In the genomic region with DNA sequence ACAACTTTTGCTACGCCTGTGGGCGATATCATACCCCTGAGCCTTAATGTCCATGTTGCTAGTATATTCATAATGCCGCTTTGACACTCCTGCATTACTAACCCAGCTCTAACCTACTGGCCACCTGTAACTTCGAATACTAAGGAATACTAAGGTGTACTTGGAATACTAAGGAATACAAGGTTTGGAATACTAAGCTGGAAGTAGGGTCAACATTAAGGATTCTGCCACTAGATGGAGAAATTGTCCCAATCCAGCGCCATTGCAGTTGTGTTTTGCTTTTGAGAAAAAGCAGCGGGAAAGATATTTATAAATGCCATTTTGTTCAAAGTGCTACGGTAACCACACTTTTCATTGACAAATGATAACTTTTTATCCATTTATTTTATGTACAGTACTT, we compare ENCODE assay signal across 11 cellular contexts. TPM values are rescaled to one million over a fixed set of nuclear protein-coding genes. Genes with fewer than 3 reads are reported as not detected.
A peak's percentile ranks its signal among the peaks of the same experiment; 100 is the strongest.
DNase-seq lines count a peak whose midpoint lies in the region; ATAC-seq, FAIRE-seq and TF ChIP-seq lines count a peak whose summit lies in the region.
"Had no signal": no experiment of that assay in that cellular context is flagged by ENCODE, and none has a peak within 500 bp of the region (broad histone marks: within the 10 kb centered on the region; RNA-seq: fewer than 3 reads in every experiment).

No MANE protein-coding gene starts in this region.

- H3K27me3 Mint-ChIP-seq in glutamatergic neuron (ENCODE audit: unreplicated experiment) = peaks cover 2% of the 10 kb centered on the region

- TF ChIP-seq CTCF in cardiac muscle cell (IDR thresholded peaks at IDR 0.05; ENCODE audit: low read depth, low read length) = peak; percentile 48
- TF ChIP-seq CTCF in right atrium auricular region (IDR thresholded peaks at IDR 0.05) = peak in 1 of 2 donors; percentile 51
- TF ChIP-seq CTCF in transverse colon (IDR thresholded peaks at IDR 0.05) = no peak
- TF ChIP-seq CTCF in glutamatergic neuron (IDR thresholded peaks at IDR 0.05; ENCODE audit: partially characterized antibody, unreplicated experiment) = no peak

- peak in 1 of 2 donors; percentile 36 for DNase-seq in cardiac muscle cell (ENCODE audit: low read depth in 1 of 2, low spot score in 1 of 2)
- DNase-seq in right atrium auricular region (ENCODE audit: low spot score) = no peak
- DNase-seq in OCI-M1 (lab: John Stamatoyannopoulos, UW) = peak; percentile 13
- peak; percentile 35 for DNase-seq in globus pallidus (ENCODE audit: low spot score)
- DNase-seq in urothelium cell line (ENCODE audit: low spot score) = peak; percentile 46
- DNase-seq in transverse colon = no peak
- no peak for DNase-seq in glutamatergic neuron
- DNase-seq: CD4-positive, CD25-positive, alpha-beta regulatory T cell; cortex of kidney had no signal

- H3K27me3 ChIP-seq in cardiac muscle cell = peaks cover 5% of the 10 kb centered on the region
- H3K27me3 ChIP-seq in right atrium auricular region = no peaks in the 10 kb centered on the region
- no peaks in the 10 kb centered on the region for H3K27me3 ChIP-seq in transverse colon

- H3K27ac ChIP-seq in cardiac muscle cell = no peak overlapping the region
- no peak overlapping the region for H3K27ac ChIP-seq in right atrium auricular region
- no peak overlapping the region for H3K27ac ChIP-seq in transverse colon
- H3K27ac ChIP-seq: neutrophil had no signal

- 44 to 48% methylated on average over 7 of the region's 7 CpGs for WGBS in transverse colon (ENCODE audit: low coverage in 1 of 2), 2 donors

- H3K4me3 ChIP-seq in cardiac muscle cell (no peak overlapping the region), right atrium auricular region (no peak overlapping the region), transverse colon (no peak overlapping the region)

- no peak for TF ChIP-seq EP300 in transverse colon (IDR thresholded peaks at IDR 0.05; ENCODE audit: low read depth)

- TF ChIP-seq POLR2A in transverse colon (IDR thresholded peaks at IDR 0.05) = no peak

- peak; percentile 40 for FAIRE-seq in urothelium cell line (lab: Jason Lieb, UNC)

- H3K4me1 Mint-ChIP-seq in glutamatergic neuron (ENCODE audit: low read depth, unreplicated experiment) = no peaks in the 10 kb centered on the region
- H3K4me1 Mint-ChIP-seq: CD4-positive, CD25-positive, alpha-beta regulatory T cell had no signal

- H3K9me3 ChIP-seq in cardiac muscle cell (ENCODE audit: low read depth) (no peaks in the 10 kb centered on the region), right atrium auricular region (no peaks in the 10 kb centered on the region), transverse colon (no peaks in the 10 kb centered on the region)
- H3K9me3 ChIP-seq: neutrophil had no signal

- peaks cover 2% of the 10 kb centered on the region for H3K9me3 Mint-ChIP-seq in glutamatergic neuron (ENCODE audit: unreplicated experiment)

- H3K36me3 ChIP-seq in cardiac muscle cell (no peaks in the 10 kb centered on the region), right atrium auricular region (no peaks in the 10 kb centered on the region), transverse colon (no peaks in the 10 kb centered on the region)
- H3K36me3 ChIP-seq: neutrophil had no signal

- no peaks in the 10 kb centered on the region for H3K36me3 Mint-ChIP-seq in glutamatergic neuron (ENCODE audit: unreplicated experiment)
- H3K36me3 Mint-ChIP-seq: CD4-positive, CD25-positive, alpha-beta regulatory T cell had no signal

- in situ Hi-C loops in transverse colon (cut with MboI; ENCODE audit: low pct_ligation_motif_present in 1 of 4, low pct_unique_long_range_greater_than_20kb in 1 of 4, low sequenced_read_pairs in 3 of 4) = no loop called here

- no peak overlapping the region for H3K4me3 Mint-ChIP-seq in glutamatergic neuron (ENCODE audit: unreplicated experiment)
- H3K4me3 Mint-ChIP-seq: CD4-positive, CD25-positive, alpha-beta regulatory T cell had no signal

- no peak overlapping the region for H3K27ac Mint-ChIP-seq in glutamatergic neuron (ENCODE audit: unreplicated experiment)
- H3K27ac Mint-ChIP-seq: CD4-positive, CD25-positive, alpha-beta regulatory T cell had no signal

- intact Hi-C loops in transverse colon (cut with DNase I; ENCODE audit: low total_unique reads) = no loop called here

- no peak for ATAC-seq in HG03039 (IDR thresholded peaks at IDR 0.05; ENCODE audit: unreplicated experiment)

- H3K4me1 ChIP-seq in cardiac muscle cell (ENCODE audit: low read depth) = no peaks in the 10 kb centered on the region
- H3K4me1 ChIP-seq in right atrium auricular region = no peaks in the 10 kb centered on the region
- H3K4me1 ChIP-seq in transverse colon = no peaks in the 10 kb centered on the region

RNA-seq across cellular contexts. Expression of a gene that starts 10.7 kb away (rescaled TPM):
- not detected in 2 replicates for total RNA-seq in cardiac muscle cell
- polyA plus RNA-seq in cardiac muscle cell = not detected in 2 replicates
- total RNA-seq in right atrium auricular region = not detected
- not detected for total RNA-seq in transverse colon
- total RNA-seq in glutamatergic neuron (ENCODE audit: unreplicated experiment) = not detected
- total RNA-seq: CD4-positive, CD25-positive, alpha-beta regulatory T cell had no signal
- polyA plus RNA-seq: CD4-positive, CD25-positive, alpha-beta regulatory T cell had no signal

Comparison
In these comparisons a context has a peak if more than half of its experiments do, and no peak if none do; other contexts are left out.
1. DNase-seq: peak in OCI-M1 (single experiment), globus pallidus (single experiment) and urothelium cell line (single experiment); none in right atrium auricular region (single experiment), transverse colon (single experiment) and glutamatergic neuron (single experiment).